8 cellular contexts compared by ENCODE assay signal in genomic region chr14:21525571-21525970, GRCh38. TPM values are rescaled to one million over a fixed set of nuclear protein-coding genes. Genes with fewer than 3 reads are reported as not detected.
DNase-seq lines count a peak whose midpoint lies in the region; ATAC-seq, FAIRE-seq and TF ChIP-seq lines count a peak whose summit lies in the region.
"Had no signal": no experiment of that assay in that cellular context is flagged by ENCODE, and none has a peak within 500 bp of the region (broad histone marks: within the 10 kb centered on the region; RNA-seq: fewer than 3 reads in every experiment).

No MANE protein-coding gene starts in this region.

- H3K9me3 ChIP-seq in HAP-1 = no peaks in the 10 kb centered on the region
- H3K9me3 ChIP-seq in pancreas = no peaks in the 10 kb centered on the region

- H3K27ac ChIP-seq in pancreas = no peak overlapping the region

- FAIRE-seq in pancreas (lab: Jason Lieb, UNC) = no peak
- FAIRE-seq: TTC549 had no signal

- H3K4me1 ChIP-seq in HAP-1 (peaks cover 23% of the 10 kb centered on the region), pancreas (no peaks in the 10 kb centered on the region)

- WGBS in pancreas, 2 donors = 49 to 55% methylated on average over 11 to 12 of the region's 12 CpGs

- H3K36me3 ChIP-seq in HAP-1 (replicated peaks) (peaks cover 14% of the 10 kb centered on the region), pancreas (no peaks in the 10 kb centered on the region)

- H3K27me3 ChIP-seq in HAP-1 (ENCODE audit: low read depth) (no peaks in the 10 kb centered on the region), pancreas (no peaks in the 10 kb centered on the region)

- in situ Hi-C loops in HAP-1 (cut with MboI; ENCODE audit: low sequenced_read_pairs) = no loop called here

- intact Hi-C loops in pancreas (cut with DNase I) = no loop called here

- DNase-seq in HAP-1 (ENCODE audit: low spot score in 2 of 2) (peak in 1 of 2 experiments; percentile 35), fibroblast of the aortic adventitia (ENCODE audit: low read depth) (no peak), pancreas (peak in 1 of 6 donors; percentile 23), SW 1271 (lab: John Stamatoyannopoulos, UW) (no peak)

- H3K4me3 ChIP-seq in HAP-1 (peak overlapping the region; percentile 70), fibroblast of the aortic adventitia (ENCODE audit: low read depth, low read length) (peak overlapping the region; percentile 77), pancreas (peak overlapping the region; percentile 40 to 61 (median 54))

- ATAC-seq in SK-N-SH treated with all-trans-retinoic acid at 6 μM for 48 hours = peak; percentile 57
- peak; percentile 27 to 63 (median 41) for ATAC-seq in pancreas
- ATAC-seq in GM21526 (IDR thresholded peaks at IDR 0.05; ENCODE audit: low FRiP score, unreplicated experiment) = no peak
- ATAC-seq in HG02970 (IDR thresholded peaks at IDR 0.05; ENCODE audit: low FRiP score, unreplicated experiment) = no peak

- no peak for TF ChIP-seq CTCF in fibroblast of the aortic adventitia (IDR thresholded peaks at IDR 0.05; ENCODE audit: insufficient read depth, low read length)
- no peak for TF ChIP-seq CTCF in pancreas (IDR thresholded peaks at IDR 0.05)

TF ChIP-seq in SK-N-SH treated with all-trans-retinoic acid at 6 μM for 48 hours, 23 proteins besides CTCF, POLR2A, EP300 and RAD21:
- TF ChIP-seq OSR1 (CRISPR knock-in tag; IDR thresholded peaks at IDR 0.05) = no peak
- TF ChIP-seq CSDC2 (CRISPR knock-in tag; IDR thresholded peaks at IDR 0.05) = no peak
- TF ChIP-seq TCF4 (CRISPR knock-in tag; IDR thresholded peaks at IDR 0.05; ENCODE audit: borderline replicate concordance) = no peak
- no peak for TF ChIP-seq GLIS3 (CRISPR knock-in tag; IDR thresholded peaks at IDR 0.05)

RNA-seq across cellular contexts. Expression of gene SALL2, which starts 0.6 kb away (rescaled TPM):
- total RNA-seq in fibroblast of the aortic adventitia (ENCODE audit: low replicate concordance) (5.3 and 9.0 TPM in 2 replicates), pancreas (1 to 10 TPM; 1.8 to 6.0 (median 3.6) TPM)
- polyA plus RNA-seq in pancreas = 10 to 100 TPM in 1 of 2 donors, 1 to 10 TPM in 1; 2.3 to 11.9 TPM

RNA-seq across cellular contexts. Expression of gene METTL3, which starts 14.4 kb away (rescaled TPM):
- total RNA-seq in fibroblast of the aortic adventitia (ENCODE audit: low replicate concordance) = 27.7 and 36.2 TPM in 2 replicates
- total RNA-seq in pancreas = 10 to 100 TPM; 14.2 to 27.6 (median 18.6) TPM
- polyA plus RNA-seq in pancreas = 10 to 100 TPM; 34.2 to 45.8 TPM

RNA-seq across cellular contexts. Expression of gene TOX4, which starts 48.6 kb away (rescaled TPM):
- total RNA-seq in fibroblast of the aortic adventitia (ENCODE audit: low replicate concordance) = 21.1 and 37.2 TPM in 2 replicates
- total RNA-seq in pancreas = 10 to 100 TPM; 33.7 to 39.7 (median 37.6) TPM
- 10 to 100 TPM; 13.2 to 14.7 TPM for polyA plus RNA-seq in pancreas

RNA-seq across cellular contexts. Expression of gene RAB2B, which starts 48.8 kb away (rescaled TPM):
- total RNA-seq in fibroblast of the aortic adventitia (ENCODE audit: low replicate concordance) (7.8 and 28.1 TPM in 2 replicates), pancreas (10 to 100 TPM in 2 of 6 donors, 1 to 10 TPM in 4; 5.7 to 14.3 (median 8.8) TPM)
- polyA plus RNA-seq in pancreas = 10 to 100 TPM; 13.8 to 18.6 TPM

RNA-seq across cellular contexts. Expression of gene OR10G3, which starts 54.3 kb away (rescaled TPM):
- total RNA-seq in fibroblast of the aortic adventitia (ENCODE audit: low replicate concordance) (not detected in 2 replicates), pancreas (not detected)
- polyA plus RNA-seq in pancreas = not detected

Comparison
In these comparisons a context has a peak if more than half of its experiments do, and no peak if none do; other contexts are left out.
1. ATAC-seq: peak in SK-N-SH treated with all-trans-retinoic acid at 6 μM for 48 hours (single experiment) and pancreas (4 of 4); none in GM21526 (single experiment) and HG02970 (single experiment).
2. Peak in every context shown above with its lines, with median percentiles within 50 percentile points of each other: H3K4me3 ChIP-seq.